13 cellular contexts compared by ENCODE assay signal in genomic region chr2:118058979-118059378, GRCh38.
"Had no signal": no experiment of that assay in that cellular context is flagged by ENCODE, and none has a peak within 500 bp of the region (broad histone marks: within the 10 kb centered on the region; RNA-seq: fewer than 3 reads in every experiment).

No MANE protein-coding gene starts in this region.

- H3K27me3 ChIP-seq: left lung had no signal

- H3K27ac Mint-ChIP-seq: activated CD4-positive, alpha-beta T cell treated with anti-CD3 and anti-CD28 coated beads, Interleukin-2, amount 10 ng/mL, durations not matched to agents 7 days and 5 days; activated naive CD4-positive, alpha-beta T cell treated with anti-CD3 and anti-CD28 coated beads, Interleukin-2, amount 50 U/mL, for 24 hours had no signal

- H3K36me3 ChIP-seq: gastrocnemius medialis, left lung had no signal

- H3K4me1 ChIP-seq: gastrocnemius medialis had no signal

- H3K4me3 ChIP-seq: gastrocnemius medialis, left lung had no signal

- H3K27ac ChIP-seq: gastrocnemius medialis had no signal

- H3K4me3 Mint-ChIP-seq: activated CD4-positive, alpha-beta T cell treated with anti-CD3 and anti-CD28 coated beads, Interleukin-2, amount 10 ng/mL, durations not matched to agents 7 days and 5 days; activated naive CD4-positive, alpha-beta T cell treated with anti-CD3 and anti-CD28 coated beads, Interleukin-2, amount 50 U/mL, for 24 hours had no signal

- H3K9me3 Mint-ChIP-seq: activated CD4-positive, alpha-beta T cell treated with anti-CD3 and anti-CD28 coated beads, Interleukin-2, amount 10 ng/mL, durations not matched to agents 7 days and 5 days; activated naive CD4-positive, alpha-beta T cell treated with anti-CD3 and anti-CD28 coated beads, Interleukin-2, amount 50 U/mL, for 24 hours; activated T-helper 17 cell treated with anti-CD3 and anti-CD28 coated beads, Interleukin-2, amount 50 U/mL, for 72 hours had no signal

- H3K27me3 Mint-ChIP-seq: activated T-helper 17 cell treated with anti-CD3 and anti-CD28 coated beads, Interleukin-2, amount 50 U/mL, for 72 hours had no signal

- H3K36me3 Mint-ChIP-seq: activated naive CD4-positive, alpha-beta T cell treated with anti-CD3 and anti-CD28 coated beads, Interleukin-2, amount 50 U/mL, for 24 hours had no signal

- H3K4me1 Mint-ChIP-seq: activated naive CD4-positive, alpha-beta T cell treated with anti-CD3 and anti-CD28 coated beads, Interleukin-2, amount 50 U/mL, for 24 hours had no signal

- DNase-seq: activated CD4-positive, alpha-beta T cell treated with anti-CD3 and anti-CD28 coated beads, Interleukin-2, amount 10 ng/mL, durations not matched to agents 7 days and 5 days; activated CD4-positive, CD25-positive, alpha-beta regulatory T cell; activated CD8-positive, alpha-beta memory T cell treated with anti-CD3 and anti-CD28 coated beads for 24 hours; activated T-cell treated with anti-CD3 and anti-CD28 coated beads for 4 hours; gastrocnemius medialis; left lung; right cardiac atrium; stimulated activated CD4-positive, alpha-beta T cell treated with anti-CD3 and anti-CD28 coated beads, Interleukin-2, amount 100 ng/mL, for 24 hours; stimulated activated naive CD4-positive, alpha-beta T cell; T-helper 2 cell; trophoblast cell had no signal
